8 cellular contexts compared by ENCODE assay signal in the genomic region with DNA sequence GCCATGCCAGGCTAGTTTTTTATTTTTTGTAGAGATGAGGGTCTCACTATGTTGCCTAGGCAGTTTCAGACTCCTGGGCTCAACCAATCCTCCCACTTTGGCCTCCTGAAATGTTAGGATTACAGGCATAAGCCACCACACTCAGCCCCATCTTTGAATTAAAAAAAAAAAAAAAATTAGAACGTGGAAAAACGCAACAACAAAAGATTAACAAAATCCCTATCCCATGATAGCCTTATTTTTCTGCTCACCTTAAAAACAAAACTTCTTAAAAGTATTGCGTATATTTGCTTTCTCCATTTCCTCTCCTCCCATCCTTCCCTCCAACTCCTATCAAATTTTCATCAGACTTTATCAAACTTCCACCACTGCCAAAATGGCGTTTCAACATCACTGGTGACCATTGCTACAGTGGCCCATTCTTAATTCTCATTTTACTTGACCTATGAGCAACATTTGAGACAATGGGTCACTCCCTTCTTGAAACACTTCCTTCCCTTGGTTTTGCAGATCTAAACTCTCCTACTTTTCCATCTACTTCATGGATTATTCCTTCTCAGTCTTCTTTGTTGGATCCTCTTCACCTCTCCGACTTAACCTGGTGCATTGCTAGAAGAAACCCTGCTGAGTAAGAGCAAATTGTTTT. TPM values are rescaled to one million over a fixed set of nuclear protein-coding genes. Genes with fewer than 3 reads are reported as not detected.
A peak's percentile ranks its signal among the peaks of the same experiment; 100 is the strongest.
DNase-seq lines count a peak whose midpoint lies in the region; ATAC-seq, FAIRE-seq and TF ChIP-seq lines count a peak whose summit lies in the region.

No MANE protein-coding gene starts in this region.

- H3K27ac ChIP-seq in cingulate gyrus (ENCODE audit: low read depth, low read length), result peak overlapping the region; percentile 91

- H3K4me1 Mint-ChIP-seq in activated CD8-positive, alpha-beta memory T cell treated with anti-CD3 and anti-CD28 coated beads, Interleukin-2, amount 10 ng/mL, durations not matched to agents 7 days and 5 days, result peaks cover 22% of the 10 kb centered on the region
- peaks cover 22% of the 10 kb centered on the region for H3K4me1 Mint-ChIP-seq in mesothelial cell of epicardium

- no peak for FAIRE-seq in D721Med (lab: Jason Lieb, UNC)

- H3K36me3 Mint-ChIP-seq in activated CD8-positive, alpha-beta memory T cell treated with anti-CD3 and anti-CD28 coated beads, Interleukin-2, amount 10 ng/mL, durations not matched to agents 7 days and 5 days, result peaks cover 35% of the 10 kb centered on the region
- H3K36me3 Mint-ChIP-seq in mesothelial cell of epicardium, result peaks cover 7% of the 10 kb centered on the region

- peak overlapping the region; percentile 95 for H3K4me3 Mint-ChIP-seq in activated CD8-positive, alpha-beta memory T cell treated with anti-CD3 and anti-CD28 coated beads, Interleukin-2, amount 10 ng/mL, durations not matched to agents 7 days and 5 days
- peak overlapping the region; percentile 96 for H3K4me3 Mint-ChIP-seq in mesothelial cell of epicardium

- no peak for ATAC-seq in activated CD8-positive, alpha-beta memory T cell treated with anti-CD3 and anti-CD28 coated beads, Interleukin-2, amount 10 ng/mL, durations not matched to agents 7 days and 5 days
- ATAC-seq in HG02798 (IDR thresholded peaks at IDR 0.05; ENCODE audit: poor library complexity, unreplicated experiment), result no peak

- peaks cover 14% of the 10 kb centered on the region for H3K9me3 Mint-ChIP-seq in activated CD8-positive, alpha-beta memory T cell treated with anti-CD3 and anti-CD28 coated beads, Interleukin-2, amount 10 ng/mL, durations not matched to agents 7 days and 5 days (ENCODE audit: low read depth)
- peaks cover 27% of the 10 kb centered on the region for H3K9me3 Mint-ChIP-seq in mesothelial cell of epicardium

- TF ChIP-seq CTCF in mesothelial cell of epicardium (IDR thresholded peaks at IDR 0.05; ENCODE audit: unreplicated experiment) (no peak), D721Med (IDR thresholded peaks at IDR 0.05; ENCODE audit: insufficient read depth, missing control alignments) (no peak)

- H3K27ac Mint-ChIP-seq in activated CD8-positive, alpha-beta memory T cell treated with anti-CD3 and anti-CD28 coated beads, Interleukin-2, amount 10 ng/mL, durations not matched to agents 7 days and 5 days, result peak overlapping the region; percentile 87
- H3K27ac Mint-ChIP-seq in mesothelial cell of epicardium, result peak overlapping the region; percentile 98

- no peak for DNase-seq in activated CD8-positive, alpha-beta memory T cell treated with anti-CD3 and anti-CD28 coated beads, Interleukin-2, amount 10 ng/mL, durations not matched to agents 7 days and 5 days
- no peak for DNase-seq in activated CD8-positive, alpha-beta memory T cell treated with anti-CD3 and anti-CD28 coated beads, Interleukin-2, amount 50 U/mL, for 4 hours
- DNase-seq in NCI-H146 treated with DMSO at 0.1 percent for 48 hours (lab: John Stamatoyannopoulos, UW; ENCODE audit: unreplicated experiment) (peak; percentile 35), mesothelial cell of epicardium (ENCODE audit: low spot score in 2 of 2, unreplicated experiment in 2 of 2) (no peak), D721Med (ENCODE audit: insufficient read length, low spot score) (no peak), dedifferentiated amniotic fluid mesenchymal stem cell (ENCODE audit: extremely low spot score) (no peak)

- H3K27me3 Mint-ChIP-seq in activated CD8-positive, alpha-beta memory T cell treated with anti-CD3 and anti-CD28 coated beads, Interleukin-2, amount 10 ng/mL, durations not matched to agents 7 days and 5 days, result peaks cover 11% of the 10 kb centered on the region
- H3K27me3 Mint-ChIP-seq in mesothelial cell of epicardium (ENCODE audit: low read depth), result no peaks in the 10 kb centered on the region

- CTCF ChIA-PET in activated CD8-positive, alpha-beta memory T cell treated with anti-CD3 and anti-CD28 coated beads, Interleukin-2, amount 10 ng/mL, durations not matched to agents 7 days and 5 days (lab: Charles Lee), result interaction anchor here (1.2 to 3.0 kb wide), 3 partner anchors 18 to 420 kb away, joined by 3 to 11 read pairs (median 3); no protein-coding TSS in a partner anchor

RNA-seq across cellular contexts. Expression of gene ZNF684, which starts 0.6 kb away (rescaled TPM):
- 10 to 100 TPM in 1 of 2 experiments, 1 to 10 TPM in 1; 8.7 to 10.0 TPM for total RNA-seq in activated CD8-positive, alpha-beta memory T cell treated with anti-CD3 and anti-CD28 coated beads, Interleukin-2, amount 10 ng/mL, durations not matched to agents 7 days and 5 days
- 2.9 to 6.0 TPM (median 4.7 TPM) in 3 replicates for total RNA-seq in mesothelial cell of epicardium

RNA-seq across cellular contexts. Expression of gene EXO5, which starts 22.3 kb away (rescaled TPM):
- 10 to 100 TPM; 15.4 to 15.9 TPM for total RNA-seq in activated CD8-positive, alpha-beta memory T cell treated with anti-CD3 and anti-CD28 coated beads, Interleukin-2, amount 10 ng/mL, durations not matched to agents 7 days and 5 days
- total RNA-seq in mesothelial cell of epicardium, result 15.9 to 16.6 TPM (median 16.5 TPM) in 3 replicates

RNA-seq across cellular contexts. Expression of gene ZFP69, which starts 53.8 kb away (rescaled TPM):
- total RNA-seq in activated CD8-positive, alpha-beta memory T cell treated with anti-CD3 and anti-CD28 coated beads, Interleukin-2, amount 10 ng/mL, durations not matched to agents 7 days and 5 days, result 1 to 10 TPM; 1.4 TPM
- 4.3 to 4.7 TPM (median 4.4 TPM) in 3 replicates for total RNA-seq in mesothelial cell of epicardium
